Comparison of ENCODE assay signal across 1 cellular context in the genomic region with DNA sequence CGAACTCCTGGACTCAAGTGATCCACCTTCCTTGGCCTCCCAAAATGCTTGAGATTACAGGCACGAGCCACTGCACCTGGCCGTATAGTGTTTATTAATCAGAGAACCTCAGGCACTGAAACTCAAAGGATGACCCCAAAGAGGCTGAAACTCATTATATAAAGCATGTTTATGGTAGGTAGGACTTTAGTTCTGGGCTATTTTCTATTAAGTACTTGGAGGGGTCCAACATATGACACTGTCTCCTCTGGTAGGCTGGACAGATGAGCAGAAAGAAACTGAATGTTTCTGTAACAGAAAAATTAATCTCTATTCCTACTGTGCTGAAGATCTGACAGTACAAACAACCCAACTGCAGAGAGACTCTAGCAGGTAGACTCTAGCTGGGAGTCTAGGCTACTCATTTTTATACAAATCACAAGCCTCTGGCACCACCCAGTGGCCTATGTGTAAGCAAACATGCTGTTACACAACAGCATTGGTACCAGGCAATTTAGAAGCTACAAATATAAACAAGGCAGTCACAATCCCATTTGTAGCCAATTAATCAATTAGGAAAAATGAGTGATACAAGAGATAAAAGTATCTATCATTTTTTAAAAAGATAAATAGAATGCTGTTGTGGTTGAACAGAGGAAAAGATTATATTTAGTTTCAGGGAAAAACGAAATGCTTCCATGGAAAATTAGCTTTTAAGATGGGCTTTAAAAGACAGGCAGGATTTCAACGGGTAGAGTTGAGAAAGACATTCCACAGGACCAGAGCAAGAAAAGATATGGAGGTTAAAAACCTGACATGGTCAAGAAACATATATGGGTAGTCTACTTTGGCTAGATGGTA.
TF ChIP-seq lines count a peak whose summit lies in the region.

No MANE protein-coding gene starts in this region.

TF ChIP-seq in endothelial cell of umbilical vein, 7 proteins besides CTCF, POLR2A, EP300 and RAD21:
- TF ChIP-seq GATA2 (IDR thresholded peaks at IDR 0.05; ENCODE audit: insufficient read depth, insufficient read length, low read depth, low read length) (no peak), POLR2AphosphoS5 (IDR thresholded peaks at IDR 0.05; ENCODE audit: insufficient read depth, low read depth, low read length) (no peak), EZH2 (IDR thresholded peaks at IDR 0.05; ENCODE audit: borderline replicate concordance, low read depth, low read length, severe bottlenecking) (no peak), MYC (IDR thresholded peaks at IDR 0.05; ENCODE audit: low read depth, low read length) (no peak), FOS (IDR thresholded peaks at IDR 0.05; ENCODE audit: borderline replicate concordance, insufficient read depth, low read length) (no peak), JUN (IDR thresholded peaks at IDR 0.05; ENCODE audit: borderline replicate concordance, insufficient read depth, insufficient read length, low read depth) (no peak)
- TF ChIP-seq, protein P1, sequence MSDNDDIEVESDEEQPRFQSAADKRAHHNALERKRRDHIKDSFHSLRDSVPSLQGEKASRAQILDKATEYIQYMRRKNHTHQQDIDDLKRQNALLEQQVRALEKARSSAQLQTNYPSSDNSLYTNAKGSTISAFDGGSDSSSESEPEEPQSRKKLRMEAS (IDR thresholded peaks at IDR 0.05; ENCODE audit: insufficient read depth, insufficient read length) = no peak
